25 cellular contexts compared by ENCODE assay signal in the genomic region with DNA sequence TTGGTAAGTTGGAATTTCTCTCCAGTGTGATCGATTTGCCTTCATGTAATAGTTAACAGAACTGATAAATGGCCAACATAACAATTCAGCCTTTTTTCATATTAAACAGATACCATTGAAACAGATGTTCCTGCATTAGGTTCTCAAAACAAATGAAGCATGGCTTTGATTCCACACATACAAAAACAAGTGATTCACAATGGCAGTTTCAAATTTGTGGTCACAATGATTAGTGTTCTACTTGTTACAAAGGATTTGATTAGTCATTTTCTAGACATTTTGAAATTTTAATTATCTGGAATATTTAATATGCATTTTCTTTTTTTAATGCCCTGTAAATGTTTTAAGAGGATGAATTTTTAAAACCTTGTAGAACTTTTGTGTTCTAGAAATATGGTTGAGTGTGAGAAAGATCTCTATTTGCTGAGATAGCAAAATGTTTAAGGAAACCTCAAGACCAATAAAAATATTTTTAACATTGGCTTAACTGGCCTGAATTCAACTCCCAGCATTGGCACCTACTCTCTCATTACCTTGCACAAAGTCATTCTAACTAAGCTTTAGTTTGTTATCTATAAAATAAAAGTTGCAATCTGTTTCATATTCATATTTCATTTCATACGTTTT. TPM values are rescaled to one million over a fixed set of nuclear protein-coding genes. Genes with fewer than 3 reads are reported as not detected.
"Had no signal": no experiment of that assay in that cellular context is flagged by ENCODE, and none has a peak within 500 bp of the region (broad histone marks: within the 10 kb centered on the region; RNA-seq: fewer than 3 reads in every experiment).

No MANE protein-coding gene starts in this region.

- H3K27ac ChIP-seq: breast epithelium had no signal

- DNase-seq: activated B cell treated with CpG ODN at 0.5 μM for 24 hours; activated CD4-positive, alpha-beta T cell treated with anti-CD3 and anti-CD28 coated beads for 1 hour; activated CD4-positive, alpha-beta T cell treated with anti-CD3 and anti-CD28 coated beads, Interleukin-2, amount 10 ng/mL, durations not matched to agents 24 days and 14 days; activated CD4-positive, alpha-beta T cell treated with anti-CD3 and anti-CD28 coated beads, Interleukin-2, amount 50 U/mL, for 48 hours; activated CD8-positive, alpha-beta memory T cell treated with anti-CD3 and anti-CD28 coated beads, Interleukin-2, amount 10 ng/mL, durations not matched to agents 7 days and 5 days; activated effector memory CD4-positive, alpha-beta T cell treated with Interleukin-2 at 50 U/mL for 16 hours; activated naive CD4-positive, alpha-beta T cell; activated T-cell treated with anti-CD3 and anti-CD28 coated beads, Interleukin-2, amount 50 U/mL, for 24 hours; aorta; caudate nucleus; Karpas-422; NCI-H1092 treated with DMSO at 0.1 percent for 48 hours; NCI-H1436; NCI-H1694 treated with DMSO at 0.1 percent for 48 hours; NCI-H2029 treated with DMSO at 0.1 percent for 48 hours; NCI-H345; NCI-H510A; NCI-H69; PC-3; SHP77 treated with DMSO at 0.1 percent for 48 hours; T-helper 17 cell; T-helper 9 cell had no signal

- H3K36me3 ChIP-seq: breast epithelium had no signal

- ATAC-seq: activated CD8-positive, alpha-beta memory T cell treated with anti-CD3 and anti-CD28 coated beads, Interleukin-2, amount 10 ng/mL, durations not matched to agents 7 days and 5 days; PC-3; T-helper 17 cell had no signal

- H3K4me3 ChIP-seq: breast epithelium had no signal

- H3K9me3 ChIP-seq: breast epithelium had no signal

- H3K4me1 ChIP-seq: breast epithelium had no signal

- H3K27me3 ChIP-seq: breast epithelium had no signal

RNA-seq across cellular contexts. Expression of gene GLRA3, which starts 18.9 kb away (rescaled TPM):
- total RNA-seq: activated CD4-positive, alpha-beta T cell treated with anti-CD3 and anti-CD28 coated beads, Interleukin-2, amount 10 ng/mL, durations not matched to agents 24 days and 14 days; activated CD8-positive, alpha-beta memory T cell treated with anti-CD3 and anti-CD28 coated beads, Interleukin-2, amount 10 ng/mL, durations not matched to agents 7 days and 5 days; activated T-helper 1 cell treated with anti-CD3 and anti-CD28 coated beads, Interleukin-12 subunit alpha, Interleukin-12 subunit beta, Interleukin-2, Interleukin-4 antibody, amounts not matched to agents 30 ng/mL and 10 ng/mL and 1 ng/mL, durations not matched to agents 14 hours and 24 hours and 36 hours; aorta; PC-3; SK-MEL-5; T-helper 17 cell had no signal
- polyA plus RNA-seq: aorta had no signal
